In the genomic region with DNA sequence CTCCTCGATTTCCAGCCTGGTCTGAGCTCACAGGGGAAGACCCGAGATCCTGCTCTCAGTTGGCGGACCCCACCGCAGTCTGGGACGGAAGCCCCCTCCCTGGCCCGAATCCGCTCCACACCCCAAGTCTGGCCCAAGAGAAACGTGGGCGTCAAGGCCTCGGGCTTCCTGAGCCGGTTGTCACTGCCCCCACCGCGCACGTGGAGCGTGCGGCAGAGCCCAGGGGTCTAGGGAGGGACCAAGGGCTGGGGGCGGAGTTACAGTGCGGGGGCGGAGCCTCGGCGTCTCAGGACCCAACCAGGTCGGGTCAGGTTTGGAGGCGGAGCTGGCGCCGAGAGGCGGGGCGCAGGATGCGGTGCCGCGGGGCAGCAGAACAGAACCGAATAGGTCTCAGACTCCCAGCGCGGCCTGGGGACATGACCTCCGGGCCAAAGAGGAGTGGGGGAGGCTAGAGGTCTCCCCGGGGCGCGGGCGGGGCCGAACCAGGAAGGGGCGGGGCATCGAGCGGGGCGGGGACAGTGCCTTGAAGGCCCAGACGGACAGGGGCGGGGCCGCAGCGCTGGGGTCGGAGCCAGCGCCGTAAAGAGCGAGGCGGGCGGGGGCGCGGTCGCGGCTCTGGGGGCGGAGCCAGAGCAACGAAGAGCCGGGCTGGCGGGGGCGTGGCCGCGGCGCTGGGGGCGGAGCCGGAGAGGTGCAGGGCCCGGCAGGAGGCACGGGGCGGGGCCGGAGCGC, we compare ENCODE assay signal across 8 cellular contexts. TPM values are rescaled to one million over a fixed set of nuclear protein-coding genes. Genes with fewer than 3 reads are reported as not detected.
A peak's percentile ranks its signal among the peaks of the same experiment; 100 is the strongest.
DNase-seq lines count a peak whose midpoint lies in the region; ATAC-seq and TF ChIP-seq lines count a peak whose summit lies in the region.

No MANE protein-coding gene starts in this region.

- peaks cover 13% of the 10 kb centered on the region; the same call in 1 of the 2 replicates for H4K20me1 ChIP-seq in PC-9 (ENCODE audit: insufficient read depth)

- H2AFZ ChIP-seq in PC-9: peak overlapping the region; percentile 90

- ATAC-seq in GM21515 (IDR thresholded peaks at IDR 0.05; ENCODE audit: unreplicated experiment) (peak; percentile 52), naive B cell (ENCODE audit: low read depth in 2 of 2) (peak; percentile 72 to 74)

- DNase-seq in D341Med (ENCODE audit: low spot score) (peak; percentile 98), HuH-7.5 (ENCODE audit: low spot score) (peak; percentile 100), PC-9 (peak; percentile 79 to 99), fibroblast of gingiva (ENCODE audit: low read depth) (peak; percentile 93), naive B cell (peak; percentile 97)
- peak; percentile 97 for DNase-seq in activated T-helper 1 cell treated with anti-CD3 and anti-CD28 coated beads, Interleukin-12 subunit alpha, Interleukin-12 subunit beta, Interleukin-2, Interleukin-4 antibody, amounts not matched to agents 30 ng/mL and 10 ng/mL and 1 ng/mL, durations not matched to agents 14 hours and 24 hours and 36 hours (ENCODE audit: low spot score)
- DNase-seq in stimulated activated CD8-positive, alpha-beta memory T cell treated with anti-CD3 and anti-CD28 coated beads, Interleukin-7, amount 100 ng/mL, for 48 hours (ENCODE audit: extremely low read depth in 1 of 2, low read depth in 1 of 2): peak; percentile 95 to 98

- H3K27me3 Mint-ChIP-seq in activated T-helper 1 cell treated with anti-CD3 and anti-CD28 coated beads, Interleukin-12 subunit alpha, Interleukin-12 subunit beta, Interleukin-2, Interleukin-4 antibody, amounts not matched to agents 30 ng/mL and 10 ng/mL and 1 ng/mL, durations not matched to agents 14 hours and 24 hours and 36 hours (ENCODE audit: insufficient read depth): peaks cover 13% of the 10 kb centered on the region
- peaks cover 0 to 19% (median 4%) of the 10 kb centered on the region in 3 donors for H3K27me3 Mint-ChIP-seq in naive B cell

- H3K9me3 Mint-ChIP-seq in activated T-helper 1 cell treated with anti-CD3 and anti-CD28 coated beads, Interleukin-12 subunit alpha, Interleukin-12 subunit beta, Interleukin-2, Interleukin-4 antibody, amounts not matched to agents 30 ng/mL and 10 ng/mL and 1 ng/mL, durations not matched to agents 14 hours and 24 hours and 36 hours: no peaks in the 10 kb centered on the region
- no peaks in the 10 kb centered on the region for H3K9me3 Mint-ChIP-seq in naive B cell

- H3K4me3 ChIP-seq in PC-9: peak overlapping the region; percentile 81

- POLR2A ChIA-PET in PC-9 (lab: Charles Lee; ENCODE audit: unreplicated experiment): interaction anchor here (0.6 to 0.9 kb wide), 2 partner anchors 12 to 20 kb away, joined by 3 to 11 read pairs; no protein-coding TSS in a partner anchor

- no peak overlapping the region for H3K27ac ChIP-seq in PC-9

- H3K36me3 Mint-ChIP-seq in activated T-helper 1 cell treated with anti-CD3 and anti-CD28 coated beads, Interleukin-12 subunit alpha, Interleukin-12 subunit beta, Interleukin-2, Interleukin-4 antibody, amounts not matched to agents 30 ng/mL and 10 ng/mL and 1 ng/mL, durations not matched to agents 14 hours and 24 hours and 36 hours (ENCODE audit: low read depth): no peaks in the 10 kb centered on the region
- H3K36me3 Mint-ChIP-seq in naive B cell: no peaks in the 10 kb centered on the region

- TF ChIP-seq CTCF in PC-9 (conservative IDR thresholded peaks at IDR 0.05): no peak

- H3K4me3 Mint-ChIP-seq in activated T-helper 1 cell treated with anti-CD3 and anti-CD28 coated beads, Interleukin-12 subunit alpha, Interleukin-12 subunit beta, Interleukin-2, Interleukin-4 antibody, amounts not matched to agents 30 ng/mL and 10 ng/mL and 1 ng/mL, durations not matched to agents 14 hours and 24 hours and 36 hours: peak overlapping the region; percentile 79
- peak overlapping the region; percentile 76 to 91 (median 86) for H3K4me3 Mint-ChIP-seq in naive B cell

- H3K4me1 Mint-ChIP-seq in activated T-helper 1 cell treated with anti-CD3 and anti-CD28 coated beads, Interleukin-12 subunit alpha, Interleukin-12 subunit beta, Interleukin-2, Interleukin-4 antibody, amounts not matched to agents 30 ng/mL and 10 ng/mL and 1 ng/mL, durations not matched to agents 14 hours and 24 hours and 36 hours (ENCODE audit: low read depth): peaks cover 27% of the 10 kb centered on the region
- peaks cover 30 to 46% (median 41%) of the 10 kb centered on the region in 3 donors for H3K4me1 Mint-ChIP-seq in naive B cell

- peaks cover 27% of the 10 kb centered on the region for H3K4me1 ChIP-seq in PC-9 (replicated peaks; ENCODE audit: insufficient read depth)

- peaks cover 17% of the 10 kb centered on the region for H3K27me3 ChIP-seq in PC-9 (ENCODE audit: insufficient read depth, low read depth)

- H3K79me2 ChIP-seq in PC-9 (ENCODE audit: low read depth): peaks cover 29% of the 10 kb centered on the region

- H3K27ac Mint-ChIP-seq in activated T-helper 1 cell treated with anti-CD3 and anti-CD28 coated beads, Interleukin-12 subunit alpha, Interleukin-12 subunit beta, Interleukin-2, Interleukin-4 antibody, amounts not matched to agents 30 ng/mL and 10 ng/mL and 1 ng/mL, durations not matched to agents 14 hours and 24 hours and 36 hours: peak overlapping the region; percentile 62
- H3K27ac Mint-ChIP-seq in naive B cell: peak overlapping the region; percentile 57 to 95 (median 78)

- H3K36me3 ChIP-seq in PC-9 (ENCODE audit: low read depth): no peaks in the 10 kb centered on the region

- no peaks in the 10 kb centered on the region for H3K9me3 ChIP-seq in PC-9 (ENCODE audit: insufficient read depth, low read depth)

- peak overlapping the region; percentile 75 for H3K4me2 ChIP-seq in PC-9

- intact Hi-C loops in PC-9 (cut with micrococcal nuclease; ENCODE audit: unreplicated experiment): loop anchor here (10.0 kb wide), 3 partner anchors 232 to 722 kb away; a partner anchor contains a TSS
- intact Hi-C loops in activated T-helper 1 cell treated with anti-CD3 and anti-CD28 coated beads, Interleukin-12 subunit alpha, Interleukin-12 subunit beta, Interleukin-2, Interleukin-4 antibody, amounts not matched to agents 30 ng/mL and 10 ng/mL and 1 ng/mL, durations not matched to agents 14 hours and 24 hours and 36 hours (cut with micrococcal nuclease): loop anchor here (1.0 to 10.0 kb wide), 7 partner anchors 82 to 1065 kb away; a partner anchor contains a TSS

- no TSS peak for BruUV-seq in PC-9 (replicated peaks; lab: Mats Ljungman, UMichigan)

- no peaks in the 10 kb centered on the region for H3K9me2 ChIP-seq in PC-9 (ENCODE audit: insufficient read depth)

- peaks cover 17% of the 10 kb centered on the region; the same call in 1 of the 2 replicates for H3F3A ChIP-seq in PC-9 (ENCODE audit: insufficient read depth, low read depth)

- CTCF ChIA-PET in PC-9 (lab: Charles Lee): no interaction called here

RNA-seq across cellular contexts. Expression of a gene that starts 0.4 kb away (rescaled TPM):
- total RNA-seq in PC-9 (2021): 19.7 and 20.0 TPM in 2 replicates
- total RNA-seq in activated T-helper 1 cell treated with anti-CD3 and anti-CD28 coated beads, Interleukin-12 subunit alpha, Interleukin-12 subunit beta, Interleukin-2, Interleukin-4 antibody, amounts not matched to agents 30 ng/mL and 10 ng/mL and 1 ng/mL, durations not matched to agents 14 hours and 24 hours and 36 hours: 20.6 and 21.7 TPM in 2 replicates
- under 1 TPM; 0.09 to 0.46 (median 0.28) TPM for polyA plus RNA-seq in naive B cell (ENCODE audit: low read depth in 6 of 6)
